1 cellular context compared by ENCODE assay signal in the genomic region with DNA sequence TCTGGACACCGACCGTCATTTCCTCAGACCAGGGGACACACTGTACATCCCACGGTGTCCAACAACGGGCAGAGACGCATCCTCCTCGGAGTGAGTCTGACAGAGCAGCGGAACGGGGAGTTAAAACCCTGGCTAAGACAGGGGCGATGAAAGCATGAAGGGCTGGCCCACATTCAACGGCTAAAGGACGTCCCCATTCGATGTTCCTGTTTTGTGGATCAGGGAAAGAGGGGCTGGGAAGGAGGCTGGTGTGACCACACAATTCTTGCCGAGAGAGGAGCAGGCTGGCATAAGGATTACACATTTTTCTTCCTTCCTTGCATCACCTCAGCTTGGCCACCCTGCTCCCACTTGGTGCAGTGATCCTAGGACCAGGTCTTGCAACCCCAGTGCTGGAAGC.
TF ChIP-seq lines count a peak whose summit lies in the region.

No MANE protein-coding gene starts in this region.

TF ChIP-seq in IMR-90, 13 proteins besides CTCF, POLR2A, EP300 and RAD21 (continued from another document):
- no peak for TF ChIP-seq BHLHE40 (IDR thresholded peaks at IDR 0.05; ENCODE audit: low read depth, low read length)
- TF ChIP-seq SMC3 (IDR thresholded peaks at IDR 0.05; ENCODE audit: low read depth, low read length), result no peak
- no peak for TF ChIP-seq RFX5 (IDR thresholded peaks at IDR 0.05; ENCODE audit: low read depth, low read length)
- TF ChIP-seq MAZ (IDR thresholded peaks at IDR 0.05; ENCODE audit: borderline replicate concordance, low read depth, low read length), result no peak
- TF ChIP-seq NFE2L2 (IDR thresholded peaks at IDR 0.05; ENCODE audit: low read depth, low read length), result no peak
- no peak for TF ChIP-seq MXI1 (IDR thresholded peaks at IDR 0.05; ENCODE audit: borderline replicate concordance, low read depth, low read length)
- TF ChIP-seq RCOR1 (IDR thresholded peaks at IDR 0.05; ENCODE audit: insufficient replicate concordance, low read length), result no peak
- TF ChIP-seq CEBPB (IDR thresholded peaks at IDR 0.05; ENCODE audit: low read depth, low read length), result no peak
- TF ChIP-seq, protein P1, sequence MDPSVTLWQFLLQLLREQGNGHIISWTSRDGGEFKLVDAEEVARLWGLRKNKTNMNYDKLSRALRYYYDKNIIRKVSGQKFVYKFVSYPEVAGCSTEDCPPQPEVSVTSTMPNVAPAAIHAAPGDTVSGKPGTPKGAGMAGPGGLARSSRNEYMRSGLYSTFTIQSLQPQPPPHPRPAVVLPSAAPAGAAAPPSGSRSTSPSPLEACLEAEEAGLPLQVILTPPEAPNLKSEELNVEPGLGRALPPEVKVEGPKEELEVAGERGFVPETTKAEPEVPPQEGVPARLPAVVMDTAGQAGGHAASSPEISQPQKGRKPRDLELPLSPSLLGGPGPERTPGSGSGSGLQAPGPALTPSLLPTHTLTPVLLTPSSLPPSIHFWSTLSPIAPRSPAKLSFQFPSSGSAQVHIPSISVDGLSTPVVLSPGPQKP (IDR thresholded peaks at IDR 0.05; ENCODE audit: borderline replicate concordance, low read depth, low read length), result no peak
- TF ChIP-seq CHD1 (IDR thresholded peaks at IDR 0.05; ENCODE audit: low read depth, low read length), result no peak
